ENCODE assay signal across 10 cellular contexts in the genomic region with DNA sequence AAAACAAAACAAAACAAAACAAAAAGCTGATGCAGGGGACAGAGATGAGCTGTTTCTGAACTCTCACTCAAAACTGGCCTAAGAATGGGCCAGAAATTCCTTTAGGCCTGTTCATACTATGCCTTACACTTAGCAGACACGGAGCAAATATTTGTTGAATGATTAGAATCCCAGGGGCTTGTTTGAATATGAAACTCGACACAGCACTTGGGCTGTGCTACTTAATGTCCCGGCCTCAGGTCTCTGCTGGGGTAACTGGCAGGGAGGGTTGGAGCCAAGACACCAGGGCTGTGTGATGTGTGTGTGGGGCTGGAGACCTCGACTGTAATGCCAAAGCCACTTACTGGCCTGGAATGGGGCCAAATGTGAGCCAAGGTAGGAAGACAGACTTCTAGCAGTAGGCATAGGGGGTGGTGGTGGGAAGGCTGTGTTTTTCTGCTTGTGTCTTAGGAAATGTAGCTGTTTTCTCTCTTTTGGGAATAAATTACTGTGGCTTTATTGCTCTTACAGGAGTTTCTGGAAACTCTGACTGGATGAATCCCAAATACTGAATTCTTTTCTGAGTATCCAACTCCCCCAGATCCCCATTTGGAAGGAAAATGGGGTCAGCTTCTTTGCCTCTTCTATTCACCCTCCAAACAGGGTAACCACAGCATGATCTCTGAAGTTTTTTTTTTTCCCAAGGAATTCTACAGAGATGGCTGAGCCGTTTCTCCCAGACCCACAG.
DNase-seq lines count a peak whose midpoint lies in the region; ATAC-seq and TF ChIP-seq lines count a peak whose summit lies in the region.
"Had no signal": no experiment of that assay in that cellular context is flagged by ENCODE, and none has a peak within 500 bp of the region (broad histone marks: within the 10 kb centered on the region; RNA-seq: fewer than 3 reads in every experiment).

No MANE protein-coding gene starts in this region.

- TF ChIP-seq POLR2A in breast epithelium (IDR thresholded peaks at IDR 0.05) (no peak), vagina (IDR thresholded peaks at IDR 0.05) (no peak)

- intact Hi-C loops in Right ventricle myocardium inferior (cut with DNase I) (no loop called here), cardiac septum (cut with DNase I) (no loop called here), breast epithelium (cut with DNase I; ENCODE audit: low total_unique reads) (no loop called here), vagina (cut with DNase I) (no loop called here)

- H3K9me3 ChIP-seq in breast epithelium = no peaks in the 10 kb centered on the region
- H3K9me3 ChIP-seq in vagina = no peaks in the 10 kb centered on the region
- H3K9me3 ChIP-seq: BLaER1 treated with 17β-estradiol and CSF1 and Interleukin-3, amounts not matched to agents 10 nM and 100 nM had no signal

- H3K4me1 ChIP-seq in breast epithelium (no peaks in the 10 kb centered on the region), vagina (peaks cover 9% of the 10 kb centered on the region)

- H3K36me3 ChIP-seq in breast epithelium (no peaks in the 10 kb centered on the region), vagina (no peaks in the 10 kb centered on the region)
- H3K36me3 ChIP-seq: BLaER1 treated with 17β-estradiol and CSF1 and Interleukin-3, amounts not matched to agents 10 nM and 100 nM had no signal

- H3K27me3 ChIP-seq in breast epithelium (no peaks in the 10 kb centered on the region), vagina (no peaks in the 10 kb centered on the region)
- H3K27me3 ChIP-seq: BLaER1 treated with 17β-estradiol and CSF1 and Interleukin-3, amounts not matched to agents 10 nM and 100 nM had no signal

- DNase-seq in Right ventricle myocardium inferior (ENCODE audit: missing footprints) (no peak), cardiac septum (ENCODE audit: low spot score) (no peak), breast epithelium (ENCODE audit: low spot score in 2 of 2) (no peak), medulla oblongata (ENCODE audit: extremely low spot score) (peak; percentile 24), vagina (ENCODE audit: extremely low spot score in 2 of 2) (no peak), SW480 (ENCODE audit: low spot score) (no peak)
- DNase-seq: activated naive CD8-positive, alpha-beta T cell treated with anti-CD3 and anti-CD28 coated beads for 36 hours had no signal

- ATAC-seq in Right ventricle myocardium inferior (peak; percentile 75), GM21515 (IDR thresholded peaks at IDR 0.05; ENCODE audit: unreplicated experiment) (no peak), GM18519 (IDR thresholded peaks at IDR 0.05; ENCODE audit: low FRiP score, unreplicated experiment) (no peak)

- TF ChIP-seq CTCF in breast epithelium (IDR thresholded peaks at IDR 0.05) (no peak), vagina (IDR thresholded peaks at IDR 0.05) (no peak)

- H3K27ac ChIP-seq in breast epithelium = peak overlapping the region; percentile 48 to 68
- peak overlapping the region; percentile 37 for H3K27ac ChIP-seq in vagina
- H3K27ac ChIP-seq: BLaER1 treated with 17β-estradiol and CSF1 and Interleukin-3, amounts not matched to agents 10 nM and 100 nM had no signal

- H3K4me3 ChIP-seq in breast epithelium = no peak overlapping the region
- no peak overlapping the region for H3K4me3 ChIP-seq in vagina
- H3K4me3 ChIP-seq: BLaER1 treated with 17β-estradiol and CSF1 and Interleukin-3, amounts not matched to agents 10 nM and 100 nM had no signal
